Comparison of ENCODE assay signal across 23 cellular contexts in the genomic region with DNA sequence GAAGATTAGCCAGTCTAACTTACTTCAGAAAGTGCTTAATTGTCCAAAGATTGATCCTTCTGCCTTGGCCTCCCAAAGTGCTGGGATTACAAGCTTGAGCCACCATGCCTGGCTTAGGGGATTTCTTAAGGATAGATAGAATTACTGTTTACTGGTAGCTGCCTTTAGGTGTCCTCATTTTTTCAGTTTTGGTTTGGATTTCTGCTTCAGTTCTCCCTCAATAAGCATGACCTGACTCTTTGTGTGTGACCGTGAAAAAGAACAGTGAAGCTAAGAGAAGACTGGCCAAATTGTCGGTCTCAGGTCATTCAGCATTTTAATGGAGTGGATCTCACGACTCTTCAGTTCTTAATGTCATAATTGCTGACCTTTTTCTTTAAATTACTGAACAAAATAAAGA. TPM values are rescaled to one million over a fixed set of nuclear protein-coding genes. Genes with fewer than 3 reads are reported as not detected.
DNase-seq lines count a peak whose midpoint lies in the region; ATAC-seq, FAIRE-seq and TF ChIP-seq lines count a peak whose summit lies in the region.
"Had no signal": no experiment of that assay in that cellular context is flagged by ENCODE, and none has a peak within 500 bp of the region (broad histone marks: within the 10 kb centered on the region; RNA-seq: fewer than 3 reads in every experiment).

No MANE protein-coding gene starts in this region.

- H3K4me1 ChIP-seq in prostate gland (replicated peaks), result no peaks in the 10 kb centered on the region
- H3K4me1 ChIP-seq in right atrium auricular region, result no peaks in the 10 kb centered on the region
- H3K4me1 ChIP-seq: esophagus squamous epithelium, Peyer's patch had no signal

- H3K27me3 Mint-ChIP-seq in T-helper 17 cell, result no peaks in the 10 kb centered on the region
- H3K27me3 Mint-ChIP-seq: activated CD4-positive, alpha-beta memory T cell treated with anti-CD3 and anti-CD28 coated beads for 36 hours; IgD-negative memory B cell had no signal

- 94% methylated on average over 3 of the region's 3 CpGs for WGBS in prostate gland

- no peaks in the 10 kb centered on the region for H3K36me3 ChIP-seq in prostate gland
- peaks cover 34% of the 10 kb centered on the region for H3K36me3 ChIP-seq in right atrium auricular region

- H3K27me3 ChIP-seq in prostate gland (replicated peaks; ENCODE audit: insufficient read depth), result no peaks in the 10 kb centered on the region
- H3K27me3 ChIP-seq in right atrium auricular region, result no peaks in the 10 kb centered on the region
- H3K27me3 ChIP-seq: esophagus squamous epithelium, MG63, Peyer's patch had no signal

- H3K4me3 ChIP-seq in prostate gland, result no peak overlapping the region
- no peak overlapping the region for H3K4me3 ChIP-seq in right atrium auricular region
- H3K4me3 ChIP-seq: esophagus squamous epithelium, MG63, mucosa of descending colon, Peyer's patch, SK-N-MC had no signal

- DNase-seq in GM18507 (ENCODE audit: extremely low spot score, insufficient read length, low read depth) (no peak), T-helper 17 cell (no peak), globus pallidus (ENCODE audit: low spot score) (peak; percentile 11), pons (ENCODE audit: low spot score) (peak; percentile 38), prostate gland (ENCODE audit: low spot score) (no peak), right atrium auricular region (ENCODE audit: low spot score) (no peak)
- DNase-seq: activated CD4-positive, alpha-beta memory T cell treated with anti-CD3 and anti-CD28 coated beads for 36 hours; activated CD4-positive, CD25-positive, alpha-beta regulatory T cell; activated naive CD4-positive, alpha-beta T cell; anterior cingulate cortex; CD8-positive, alpha-beta T cell; DND-41; effector CD8-positive, alpha-beta T cell; esophagus squamous epithelium; left colon; MG63; mucosa of descending colon; NCI-H1694 treated with DMSO at 0.1 percent for 48 hours; Peyer's patch had no signal

- H3K27ac Mint-ChIP-seq in T-helper 17 cell, result peak overlapping the region; percentile 4
- H3K27ac Mint-ChIP-seq: activated CD4-positive, alpha-beta memory T cell treated with anti-CD3 and anti-CD28 coated beads for 36 hours; CD8-positive, alpha-beta T cell; IgD-negative memory B cell had no signal

- TF ChIP-seq CTCF in prostate gland (IDR thresholded peaks at IDR 0.05), result no peak
- TF ChIP-seq CTCF in right atrium auricular region (IDR thresholded peaks at IDR 0.05), result no peak

- H3K27ac ChIP-seq in prostate gland, result no peak overlapping the region
- H3K27ac ChIP-seq in right atrium auricular region, result no peak overlapping the region
- H3K27ac ChIP-seq: esophagus squamous epithelium, Peyer's patch, SK-N-MC had no signal

- intact Hi-C loops in prostate gland (cut with DNase I), result no loop called here

- H3K36me3 Mint-ChIP-seq in T-helper 17 cell (ENCODE audit: low read depth), result peaks cover 6% of the 10 kb centered on the region

- TF ChIP-seq POLR2A in prostate gland (IDR thresholded peaks at IDR 0.05), result no peak

- H3K9me3 ChIP-seq in T-helper 17 cell (ENCODE audit: control insufficient read depth, low read length, poor library complexity, severe bottlenecking) (no peaks in the 10 kb centered on the region), prostate gland (no peaks in the 10 kb centered on the region), right atrium auricular region (peaks cover 0 to 6% of the 10 kb centered on the region in 2 donors)
- H3K9me3 ChIP-seq: esophagus squamous epithelium, Peyer's patch had no signal

- peak; percentile 21 for FAIRE-seq in GM18507 (lab: Jason Lieb, UNC)

- ATAC-seq in T-helper 17 cell (no peak), HG03457 (IDR thresholded peaks at IDR 0.05; ENCODE audit: unreplicated experiment) (no peak), HG03095 (IDR thresholded peaks at IDR 0.05; ENCODE audit: unreplicated experiment) (no peak)
- ATAC-seq: CD8-positive, alpha-beta T cell; left colon; mucosa of descending colon had no signal

- H3K4me1 Mint-ChIP-seq in T-helper 17 cell, result peaks cover 8% of the 10 kb centered on the region
- H3K4me1 Mint-ChIP-seq: IgD-negative memory B cell had no signal

- no peak overlapping the region for H3K4me3 Mint-ChIP-seq in T-helper 17 cell
- H3K4me3 Mint-ChIP-seq: activated CD4-positive, alpha-beta memory T cell treated with anti-CD3 and anti-CD28 coated beads for 36 hours; CD8-positive, alpha-beta T cell; IgD-negative memory B cell had no signal

RNA-seq across cellular contexts. Expression of a gene that starts 22.9 kb away (rescaled TPM):
- total RNA-seq in T-helper 17 cell (under 1 TPM; 0.15 to 0.23 TPM), prostate gland (10 to 100 TPM; 13.8 to 26.1 TPM), right atrium auricular region (1,000 to 10,000 TPM; 1,199 to 1,662 TPM)

RNA-seq across cellular contexts. Expression of a gene that starts 54.5 kb away (rescaled TPM):
- total RNA-seq in T-helper 17 cell, result 100 to 1,000 TPM; 144 to 145 TPM
- 10 to 100 TPM; 30.6 to 65.2 TPM for total RNA-seq in prostate gland
- total RNA-seq in right atrium auricular region, result 10 to 100 TPM; 18.2 to 21.3 TPM

Comparison
In these comparisons a context has a peak if more than half of its experiments do, and no peak if none do; other contexts are left out.
1. DNase-seq: peak in globus pallidus (single experiment) and pons (single experiment); none in GM18507 (single experiment), T-helper 17 cell (0 of 3), prostate gland (single experiment) and right atrium auricular region (single experiment).
2. RNA of a gene that starts 22.9 kb away (total RNA-seq): 1,199 to 1,662 TPM in right atrium auricular region; 13.8 to 26.1 TPM in prostate gland and 0.15 to 0.23 TPM in T-helper 17 cell; every median in the first group is over 10 times any median in the second.